ENCODE assay signal across 1 cellular context in genomic region chr3:194100856-194101390, GRCh38.
TF ChIP-seq lines count a peak whose summit lies in the region.

No MANE protein-coding gene starts in this region.

TF ChIP-seq in GM12878, 131 proteins besides CTCF, POLR2A, EP300 and RAD21 (continued from another document and continues in another):
- TF ChIP-seq REST (IDR thresholded peaks at IDR 0.05; ENCODE audit: low read depth, low read length) (no peak), TCF12 (IDR thresholded peaks at IDR 0.05; ENCODE audit: low read depth, low read length) (peak; percentile 92), PML (IDR thresholded peaks at IDR 0.05; ENCODE audit: low read length) (no peak), IKZF1 (conservative IDR thresholded peaks at IDR 0.05) (peak; percentile 52), MAX (IDR thresholded peaks at IDR 0.05; ENCODE audit: low read depth, low read length) (no peak), ESRRA (IDR thresholded peaks at IDR 0.05; ENCODE audit: low read length) (no peak), KAT2A (conservative IDR thresholded peaks at IDR 0.05; ENCODE audit: control insufficient read depth, low read depth, low read length) (no peak), CEBPZ (IDR thresholded peaks at IDR 0.05; ENCODE audit: low read depth, low read length) (no peak), MLLT1 (IDR thresholded peaks at IDR 0.05) (peak; percentile 57; the same call in 1 of the 2 replicates), PRDM15 (CRISPR knock-in tag; IDR thresholded peaks at IDR 0.05) (no peak), ZBTB4 (CRISPR knock-in tag; IDR thresholded peaks at IDR 0.05) (no peak), TAF1 (IDR thresholded peaks at IDR 0.05; ENCODE audit: borderline replicate concordance, low read depth, low read length) (no peak), ZNF592 (IDR thresholded peaks at IDR 0.05) (no peak), STAT1 (conservative IDR thresholded peaks at IDR 0.05) (no peak), BACH1 (IDR thresholded peaks at IDR 0.05; ENCODE audit: borderline replicate concordance) (no peak), SMAD1 (IDR thresholded peaks at IDR 0.05; ENCODE audit: low read depth, partially characterized antibody) (no peak), E2F4 (IDR thresholded peaks at IDR 0.05; ENCODE audit: low read depth, low read length) (no peak)
- TF ChIP-seq, protein P1, sequence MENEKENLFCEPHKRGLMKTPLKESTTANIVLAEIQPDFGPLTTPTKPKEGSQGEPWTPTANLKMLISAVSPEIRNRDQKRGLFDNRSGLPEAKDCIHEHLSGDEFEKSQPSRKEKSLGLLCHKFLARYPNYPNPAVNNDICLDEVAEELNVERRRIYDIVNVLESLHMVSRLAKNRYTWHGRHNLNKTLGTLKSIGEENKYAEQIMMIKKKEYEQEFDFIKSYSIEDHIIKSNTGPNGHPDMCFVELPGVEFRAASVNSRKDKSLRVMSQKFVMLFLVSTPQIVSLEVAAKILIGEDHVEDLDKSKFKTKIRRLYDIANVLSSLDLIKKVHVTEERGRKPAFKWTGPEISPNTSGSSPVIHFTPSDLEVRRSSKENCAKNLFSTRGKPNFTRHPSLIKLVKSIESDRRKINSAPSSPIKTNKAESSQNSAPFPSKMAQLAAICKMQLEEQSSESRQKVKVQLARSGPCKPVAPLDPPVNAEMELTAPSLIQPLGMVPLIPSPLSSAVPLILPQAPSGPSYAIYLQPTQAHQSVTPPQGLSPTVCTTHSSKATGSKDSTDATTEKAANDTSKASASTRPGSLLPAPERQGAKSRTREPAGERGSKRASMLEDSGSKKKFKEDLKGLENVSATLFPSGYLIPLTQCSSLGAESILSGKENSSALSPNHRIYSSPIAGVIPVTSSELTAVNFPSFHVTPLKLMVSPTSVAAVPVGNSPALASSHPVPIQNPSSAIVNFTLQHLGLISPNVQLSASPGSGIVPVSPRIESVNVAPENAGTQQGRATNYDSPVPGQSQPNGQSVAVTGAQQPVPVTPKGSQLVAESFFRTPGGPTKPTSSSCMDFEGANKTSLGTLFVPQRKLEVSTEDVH (IDR thresholded peaks at IDR 0.05; ENCODE audit: low read depth, partially characterized antibody), result no peak
- TF ChIP-seq, protein P2, sequence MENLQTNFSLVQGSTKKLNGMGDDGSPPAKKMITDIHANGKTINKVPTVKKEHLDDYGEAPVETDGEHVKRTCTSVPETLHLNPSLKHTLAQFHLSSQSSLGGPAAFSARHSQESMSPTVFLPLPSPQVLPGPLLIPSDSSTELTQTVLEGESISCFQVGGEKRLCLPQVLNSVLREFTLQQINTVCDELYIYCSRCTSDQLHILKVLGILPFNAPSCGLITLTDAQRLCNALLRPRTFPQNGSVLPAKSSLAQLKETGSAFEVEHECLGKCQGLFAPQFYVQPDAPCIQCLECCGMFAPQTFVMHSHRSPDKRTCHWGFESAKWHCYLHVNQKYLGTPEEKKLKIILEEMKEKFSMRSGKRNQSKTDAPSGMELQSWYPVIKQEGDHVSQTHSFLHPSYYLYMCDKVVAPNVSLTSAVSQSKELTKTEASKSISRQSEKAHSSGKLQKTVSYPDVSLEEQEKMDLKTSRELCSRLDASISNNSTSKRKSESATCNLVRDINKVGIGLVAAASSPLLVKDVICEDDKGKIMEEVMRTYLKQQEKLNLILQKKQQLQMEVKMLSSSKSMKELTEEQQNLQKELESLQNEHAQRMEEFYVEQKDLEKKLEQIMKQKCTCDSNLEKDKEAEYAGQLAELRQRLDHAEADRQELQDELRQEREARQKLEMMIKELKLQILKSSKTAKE (IDR thresholded peaks at IDR 0.05; ENCODE audit: low read depth, poor library complexity, severe bottlenecking), result peak; percentile 26
